ENCODE assay signal across 23 cellular contexts in the genomic region with DNA sequence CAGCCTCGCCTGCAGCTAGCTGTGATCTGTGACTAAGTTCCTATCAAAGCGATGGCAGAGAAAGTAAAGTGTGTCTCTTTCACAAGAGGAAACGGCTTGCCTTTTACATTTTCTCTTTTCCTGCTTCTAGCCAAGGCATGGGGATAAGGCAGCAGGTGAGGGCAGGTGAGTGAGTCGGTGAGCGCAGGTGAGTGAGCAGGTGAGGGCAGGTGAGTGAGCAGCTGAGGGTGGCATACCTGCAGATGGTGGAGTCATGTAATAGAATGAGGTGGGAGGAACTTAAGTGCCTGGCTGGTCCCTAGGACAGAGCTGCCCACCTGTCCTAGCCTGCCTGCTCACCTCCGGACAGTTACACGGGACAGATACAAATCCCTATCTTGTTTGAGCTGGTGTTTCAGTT.
"Had no signal": no experiment of that assay in that cellular context is flagged by ENCODE, and none has a peak within 500 bp of the region (broad histone marks: within the 10 kb centered on the region; RNA-seq: fewer than 3 reads in every experiment).

No MANE protein-coding gene starts in this region.

- ATAC-seq: activated CD8-positive, alpha-beta T cell treated with anti-CD3 and anti-CD28 coated beads, Interleukin-2, amount 10 ng/mL, durations not matched to agents 7 days and 5 days; left lung; naive thymus-derived CD8-positive, alpha-beta T cell; pancreas; psoas muscle; right cardiac atrium had no signal

- FAIRE-seq: astrocyte, pancreas, TTC549 had no signal

- H3K27me3 ChIP-seq: hepatocyte, left lung, neutrophil, pancreas, tibial artery had no signal

- H3K4me1 ChIP-seq: left lung, pancreas, psoas muscle, tibial artery had no signal

- DNase-seq: activated CD4-positive, alpha-beta T cell treated with anti-CD3 and anti-CD28 coated beads, Interleukin-2, amount 10 ng/mL, durations not matched to agents 7 days and 5 days; activated CD4-positive, CD25-positive, alpha-beta regulatory T cell treated with anti-CD3 and anti-CD28 coated beads, Interleukin-2, amount 50 U/mL, for 72 hours; activated CD8-positive, alpha-beta T cell treated with anti-CD3 and anti-CD28 coated beads, Interleukin-2, amount 10 ng/mL, durations not matched to agents 7 days and 5 days; activated gamma-delta T cell treated with Interleukin-2 at 50 U/mL for 16 hours; activated naive CD8-positive, alpha-beta T cell treated with anti-CD3 and anti-CD28 coated beads for 36 hours; cerebellar nuclear complex; foreskin fibroblast; left lung; naive thymus-derived CD8-positive, alpha-beta T cell; pancreas; psoas muscle; right cardiac atrium; stimulated activated CD4-positive, alpha-beta T cell treated with anti-CD3 and anti-CD28 coated beads, Interleukin-1b, Interleukin-23, amount 100 ng/mL, for 48 hours; substantia nigra; T-helper 1 cell; tibial artery; WERI-Rb-1 had no signal

- H3K9me3 ChIP-seq: neutrophil, pancreas, psoas muscle had no signal

- H3K4me3 ChIP-seq: coronary artery, hepatocyte, left lung, lung, pancreas, psoas muscle, tibial artery had no signal

- H3K27ac ChIP-seq: coronary artery, hepatocyte, left lung, neutrophil, pancreas, psoas muscle, tibial artery, WERI-Rb-1 had no signal
